Comparison of ENCODE assay signal across 12 cellular contexts in the genomic region with DNA sequence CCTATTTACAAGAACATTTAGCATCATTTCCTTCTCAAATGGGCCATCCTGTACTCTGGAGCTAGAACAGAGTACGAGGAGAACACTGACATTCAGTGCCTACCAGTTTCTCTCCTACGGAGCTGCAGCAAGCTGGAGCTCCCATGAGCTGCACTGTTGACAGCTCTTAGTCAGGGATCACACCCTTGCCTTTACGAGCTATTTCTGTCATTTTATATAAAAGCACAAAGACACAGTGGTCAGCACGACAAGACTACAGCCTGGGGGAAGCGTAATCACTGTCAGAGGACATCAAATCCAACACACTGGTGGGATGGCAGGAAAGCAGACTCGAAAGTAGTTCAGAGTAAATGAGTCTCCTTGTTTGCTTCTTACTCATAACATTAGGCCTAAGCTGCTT. TPM values are rescaled to one million over a fixed set of nuclear protein-coding genes. Genes with fewer than 3 reads are reported as not detected.
DNase-seq lines count a peak whose midpoint lies in the region; ATAC-seq, FAIRE-seq and TF ChIP-seq lines count a peak whose summit lies in the region.
"Had no signal": no experiment of that assay in that cellular context is flagged by ENCODE, and none has a peak within 500 bp of the region (broad histone marks: within the 10 kb centered on the region; RNA-seq: fewer than 3 reads in every experiment).

No MANE protein-coding gene starts in this region.

- peaks cover 38% of the 10 kb centered on the region for H3K4me1 ChIP-seq in CD4-positive, CD25-positive, alpha-beta regulatory T cell (ENCODE audit: control insufficient read depth, insufficient read depth, low read length, poor library complexity, severe bottlenecking)
- peaks cover 30% of the 10 kb centered on the region for H3K4me1 ChIP-seq in astrocyte (ENCODE audit: insufficient read depth, low read length)

- H3K4me2 ChIP-seq in astrocyte (ENCODE audit: low read length), result peak overlapping the region; percentile 0

- FAIRE-seq in astrocyte (lab: Jason Lieb, UNC), result no peak

- H3K27ac Mint-ChIP-seq in CD4-positive, CD25-positive, alpha-beta regulatory T cell, result no peak overlapping the region
- H3K27ac Mint-ChIP-seq in astrocyte (ENCODE audit: unreplicated experiment), result no peak overlapping the region
- H3K27ac Mint-ChIP-seq in nephron progenitor cell, result no peak overlapping the region

- H3K36me3 ChIP-seq in CD4-positive, CD25-positive, alpha-beta regulatory T cell (ENCODE audit: control insufficient read depth, insufficient read depth, low read length), result no peaks in the 10 kb centered on the region
- H3K36me3 ChIP-seq in KOPT-K1 (ENCODE audit: insufficient read depth, low read length) (peaks cover 43% of the 10 kb centered on the region), astrocyte (ENCODE audit: insufficient read depth, low read length) (no peaks in the 10 kb centered on the region)
- H3K36me3 ChIP-seq: prostate gland had no signal

- H3K27me3 ChIP-seq in CD4-positive, CD25-positive, alpha-beta regulatory T cell (ENCODE audit: control insufficient read depth, insufficient read depth, low read length), result no peaks in the 10 kb centered on the region
- no peaks in the 10 kb centered on the region for H3K27me3 ChIP-seq in astrocyte (ENCODE audit: insufficient read depth, low read length)

- peaks cover 8% of the 10 kb centered on the region for H3K79me2 ChIP-seq in astrocyte (ENCODE audit: insufficient read depth, low read length)

- POLR2A ChIA-PET in HEK293T (lab: Yijun Ruan, JAX), result no interaction called here

- peak overlapping the region; percentile 27 to 75 (median 58) for H3K4me3 Mint-ChIP-seq in CD4-positive, CD25-positive, alpha-beta regulatory T cell
- no peak overlapping the region for H3K4me3 Mint-ChIP-seq in astrocyte (ENCODE audit: unreplicated experiment)
- H3K4me3 Mint-ChIP-seq in nephron progenitor cell, result peak overlapping the region; percentile 87

- H3K9ac ChIP-seq in astrocyte (ENCODE audit: low read length), result no peak overlapping the region

- H3K27ac ChIP-seq in CD4-positive, CD25-positive, alpha-beta regulatory T cell (ENCODE audit: insufficient read depth, low read length, poor library complexity, severe bottlenecking), result no peak overlapping the region
- peak overlapping the region; percentile 92 for H3K27ac ChIP-seq in KOPT-K1 (ENCODE audit: low read depth, low read length, poor library complexity, severe bottlenecking)
- no peak overlapping the region for H3K27ac ChIP-seq in astrocyte (ENCODE audit: low read depth, low read length)
- H3K27ac ChIP-seq: prostate gland had no signal

- TF ChIP-seq CTCF in astrocyte (IDR thresholded peaks at IDR 0.05; ENCODE audit: insufficient read depth, low read depth, low read length) (no peak), nephron progenitor cell (IDR thresholded peaks at IDR 0.05) (no peak)

- CTCF ChIA-PET in HEK293T (lab: Yijun Ruan, JAX), result interaction anchor here (0.6 to 1.3 kb wide), 4 partner anchors 11 to 65 kb away, joined by 3 to 5 read pairs (median 3); no protein-coding TSS in a partner anchor

- H3K36me3 Mint-ChIP-seq in CD4-positive, CD25-positive, alpha-beta regulatory T cell, result no peaks in the 10 kb centered on the region
- H3K36me3 Mint-ChIP-seq in astrocyte (ENCODE audit: low read depth, unreplicated experiment) (no peaks in the 10 kb centered on the region), nephron progenitor cell (ENCODE audit: low read depth) (peaks cover 22% of the 10 kb centered on the region)

- peaks cover 6% of the 10 kb centered on the region for H3K27me3 Mint-ChIP-seq in CD4-positive, CD25-positive, alpha-beta regulatory T cell
- no peaks in the 10 kb centered on the region for H3K27me3 Mint-ChIP-seq in astrocyte (ENCODE audit: low read depth, unreplicated experiment)
- peaks cover 29% of the 10 kb centered on the region for H3K27me3 Mint-ChIP-seq in nephron progenitor cell (ENCODE audit: low read depth, poor library complexity)

- H3K4me1 Mint-ChIP-seq in CD4-positive, CD25-positive, alpha-beta regulatory T cell, result peaks cover 22 to 76% (median 54%) of the 10 kb centered on the region in 4 donors
- H3K4me1 Mint-ChIP-seq in astrocyte (ENCODE audit: low read depth, unreplicated experiment) (peaks cover 12% of the 10 kb centered on the region), nephron progenitor cell (peaks cover 67% of the 10 kb centered on the region)

- no peak overlapping the region for H3K4me3 ChIP-seq in CD4-positive, CD25-positive, alpha-beta regulatory T cell (ENCODE audit: low read depth, low read length)
- no peak overlapping the region for H3K4me3 ChIP-seq in astrocyte (ENCODE audit: insufficient read depth, low read depth, low read length)
- H3K4me3 ChIP-seq: prostate gland had no signal

- no peak for ATAC-seq in CD4-positive, CD25-positive, alpha-beta regulatory T cell (ENCODE audit: low read depth in 2 of 2)
- ATAC-seq in GM18858 (IDR thresholded peaks at IDR 0.05; ENCODE audit: unreplicated experiment), result no peak

- DNase-seq in CD4-positive, CD25-positive, alpha-beta regulatory T cell, result no peak
- no peak for DNase-seq in astrocyte (ENCODE audit: low read depth)
- DNase-seq in nephron progenitor cell, result no peak
- DNase-seq in HEK293T (ENCODE audit: extremely low spot score), result no peak
- no peak for DNase-seq in effector CD8-positive, alpha-beta T cell (lab: John Stamatoyannopoulos, UW)
- DNase-seq in amniotic stem cell (lab: John Stamatoyannopoulos, UW), result no peak
- DNase-seq: activated CD4-positive, alpha-beta T cell treated with anti-CD3 and anti-CD28 coated beads, Interleukin-2, amount 50 U/mL, for 48 hours; Caco-2; erythroblast had no signal

- peaks cover 9% of the 10 kb centered on the region for H4K20me1 ChIP-seq in astrocyte (ENCODE audit: insufficient read depth, low read length)

- no peaks in the 10 kb centered on the region for H3K9me3 ChIP-seq in CD4-positive, CD25-positive, alpha-beta regulatory T cell (ENCODE audit: control insufficient read depth in 2 of 2, low read length in 2 of 2)
- H3K9me3 ChIP-seq in KOPT-K1 (ENCODE audit: insufficient read depth, low read length, poor library complexity, severe bottlenecking), result peaks cover 6% of the 10 kb centered on the region
- no peaks in the 10 kb centered on the region for H3K9me3 ChIP-seq in astrocyte (ENCODE audit: insufficient read depth, low read depth, low read length)
- H3K9me3 ChIP-seq: Caco-2, prostate gland had no signal

- H2AFZ ChIP-seq in astrocyte (ENCODE audit: low read depth, low read length), result no peak overlapping the region

- H3K9me3 Mint-ChIP-seq in CD4-positive, CD25-positive, alpha-beta regulatory T cell, result no peaks in the 10 kb centered on the region
- H3K9me3 Mint-ChIP-seq in astrocyte (ENCODE audit: unreplicated experiment) (no peaks in the 10 kb centered on the region), nephron progenitor cell (peaks cover 10% of the 10 kb centered on the region)

TF ChIP-seq in HEK293T, 16 proteins besides CTCF, POLR2A, EP300 and RAD21:
- TF ChIP-seq TARDBP (IDR thresholded peaks at IDR 0.05) (no peak), FOXM1 (IDR thresholded peaks at IDR 0.05; ENCODE audit: borderline replicate concordance) (no peak), HDGF (IDR thresholded peaks at IDR 0.05; ENCODE audit: borderline replicate concordance) (no peak), NFRKB (IDR thresholded peaks at IDR 0.05) (no peak), FOXA1 (IDR thresholded peaks at IDR 0.05) (no peak), LEF1 (IDR thresholded peaks at IDR 0.05; ENCODE audit: borderline replicate concordance) (no peak), FOXK2 (IDR thresholded peaks at IDR 0.05) (no peak), ZNF384 (IDR thresholded peaks at IDR 0.05) (no peak), CTBP1 (IDR thresholded peaks at IDR 0.05; ENCODE audit: borderline replicate concordance) (no peak)
- TF ChIP-seq, protein P1, sequence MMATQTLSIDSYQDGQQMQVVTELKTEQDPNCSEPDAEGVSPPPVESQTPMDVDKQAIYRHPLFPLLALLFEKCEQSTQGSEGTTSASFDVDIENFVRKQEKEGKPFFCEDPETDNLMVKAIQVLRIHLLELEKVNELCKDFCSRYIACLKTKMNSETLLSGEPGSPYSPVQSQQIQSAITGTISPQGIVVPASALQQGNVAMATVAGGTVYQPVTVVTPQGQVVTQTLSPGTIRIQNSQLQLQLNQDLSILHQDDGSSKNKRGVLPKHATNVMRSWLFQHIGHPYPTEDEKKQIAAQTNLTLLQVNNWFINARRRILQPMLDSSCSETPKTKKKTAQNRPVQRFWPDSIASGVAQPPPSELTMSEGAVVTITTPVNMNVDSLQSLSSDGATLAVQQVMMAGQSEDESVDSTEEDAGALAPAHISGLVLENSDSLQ (IDR thresholded peaks at IDR 0.05), result no peak

RNA-seq across cellular contexts. Expression of a gene that starts 2.7 kb away (rescaled TPM):
- total RNA-seq in CD4-positive, CD25-positive, alpha-beta regulatory T cell, result 8.3 TPM
- 10 to 100 TPM; 14.2 to 33.1 (median 24.1) TPM for polyA plus RNA-seq in CD4-positive, CD25-positive, alpha-beta regulatory T cell
- total RNA-seq in astrocyte, result 12.1 and 15.2 TPM in 2 replicates
